ENCODE assay signal across 1 cellular context in the genomic region with DNA sequence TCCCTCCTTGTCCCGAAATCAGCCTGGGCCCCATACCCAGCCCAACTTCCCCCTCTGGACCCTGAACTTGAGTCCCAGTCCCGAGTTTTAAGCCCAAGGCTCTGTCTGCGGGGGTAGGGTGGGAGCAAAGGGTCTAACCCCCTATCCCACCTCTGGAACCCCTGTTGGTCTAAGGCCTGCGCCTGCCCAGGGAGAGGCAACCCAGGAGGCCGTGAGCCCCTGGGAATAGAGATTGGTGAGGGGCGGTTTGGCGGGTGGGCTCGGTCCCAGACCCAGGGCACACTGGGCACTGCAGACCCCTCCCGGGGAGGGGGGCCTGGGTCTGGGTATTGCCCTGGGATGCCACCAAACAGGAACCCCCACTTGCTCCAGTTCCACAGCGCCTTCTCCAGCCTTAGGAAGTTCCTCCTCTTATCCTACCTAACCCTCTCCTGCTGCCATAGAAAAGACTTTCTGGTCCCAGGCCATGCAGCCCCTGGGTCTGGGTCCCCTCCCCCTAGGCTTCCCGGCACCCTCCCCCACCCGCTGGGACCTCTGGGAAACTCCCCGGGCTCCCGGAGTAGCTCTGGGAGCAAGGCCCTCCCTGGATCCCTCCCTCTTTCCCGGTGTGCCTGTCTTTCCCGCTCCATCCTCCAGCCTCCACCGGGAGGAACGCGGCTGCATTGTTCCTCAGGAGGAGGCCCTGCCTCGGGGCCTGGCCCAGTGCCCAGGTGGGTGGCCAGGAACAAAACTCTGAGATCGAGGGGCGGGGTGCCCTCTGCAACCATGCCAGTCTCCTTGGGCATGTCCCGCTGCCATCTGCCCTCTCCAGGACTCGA.
TF ChIP-seq lines count a peak whose summit lies in the region.

No MANE protein-coding gene starts in this region.

TF ChIP-seq in A549, 52 proteins besides CTCF, POLR2A, EP300 and RAD21 (continued from another document):
- TF ChIP-seq BHLHE40 (IDR thresholded peaks at IDR 0.05; ENCODE audit: low read depth, low read length): no peak
- no peak for TF ChIP-seq CHD4 (IDR thresholded peaks at IDR 0.05; ENCODE audit: borderline replicate concordance)
- no peak for TF ChIP-seq REST (IDR thresholded peaks at IDR 0.05)
- no peak for TF ChIP-seq RCOR1 (IDR thresholded peaks at IDR 0.05; ENCODE audit: low read depth, low read length)
- no peak for TF ChIP-seq MYC (IDR thresholded peaks at IDR 0.05; ENCODE audit: borderline replicate concordance, low read length)
- peak; percentile 43; the same call in 1 of the 2 replicates for TF ChIP-seq FOSB (CRISPR knock-in tag; IDR thresholded peaks at IDR 0.05)
- TF ChIP-seq FOSL2 (IDR thresholded peaks at IDR 0.05): no peak
- TF ChIP-seq FOSL2 (CRISPR knock-in tag; IDR thresholded peaks at IDR 0.05): no peak
- no peak for TF ChIP-seq HOXB13 (CRISPR knock-in tag; IDR thresholded peaks at IDR 0.05; ENCODE audit: low read depth)
- no peak for TF ChIP-seq HOXB5 (CRISPR knock-in tag; IDR thresholded peaks at IDR 0.05)
- no peak for TF ChIP-seq RFX5 (IDR thresholded peaks at IDR 0.05)
- TF ChIP-seq, protein P1, sequence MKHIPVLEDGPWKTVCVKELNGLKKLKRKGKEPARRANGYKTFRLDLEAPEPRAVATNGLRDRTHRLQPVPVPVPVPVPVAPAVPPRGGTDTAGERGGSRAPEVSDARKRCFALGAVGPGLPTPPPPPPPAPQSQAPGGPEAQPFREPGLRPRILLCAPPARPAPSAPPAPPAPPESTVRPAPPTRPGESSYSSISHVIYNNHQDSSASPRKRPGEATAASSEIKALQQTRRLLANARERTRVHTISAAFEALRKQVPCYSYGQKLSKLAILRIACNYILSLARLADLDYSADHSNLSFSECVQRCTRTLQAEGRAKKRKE (CRISPR knock-in tag; IDR thresholded peaks at IDR 0.05; ENCODE audit: low read depth): 0 out of 2 replicates have a peak, but pooled peaks have one; percentile 17
- no peak for TF ChIP-seq HMGXB4 (CRISPR knock-in tag; IDR thresholded peaks at IDR 0.05; ENCODE audit: borderline replicate concordance)
- TF ChIP-seq, protein P2, sequence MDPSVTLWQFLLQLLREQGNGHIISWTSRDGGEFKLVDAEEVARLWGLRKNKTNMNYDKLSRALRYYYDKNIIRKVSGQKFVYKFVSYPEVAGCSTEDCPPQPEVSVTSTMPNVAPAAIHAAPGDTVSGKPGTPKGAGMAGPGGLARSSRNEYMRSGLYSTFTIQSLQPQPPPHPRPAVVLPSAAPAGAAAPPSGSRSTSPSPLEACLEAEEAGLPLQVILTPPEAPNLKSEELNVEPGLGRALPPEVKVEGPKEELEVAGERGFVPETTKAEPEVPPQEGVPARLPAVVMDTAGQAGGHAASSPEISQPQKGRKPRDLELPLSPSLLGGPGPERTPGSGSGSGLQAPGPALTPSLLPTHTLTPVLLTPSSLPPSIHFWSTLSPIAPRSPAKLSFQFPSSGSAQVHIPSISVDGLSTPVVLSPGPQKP (IDR thresholded peaks at IDR 0.05; ENCODE audit: low read depth, low read length): no peak
- TF ChIP-seq SREBF2 (IDR thresholded peaks at IDR 0.05): no peak
- no peak for TF ChIP-seq NR3C1 (IDR thresholded peaks at IDR 0.05)
- TF ChIP-seq EHF (CRISPR knock-in tag; IDR thresholded peaks at IDR 0.05): no peak
- peak; percentile 9; the same call in 1 of the 2 replicates for TF ChIP-seq MAX (IDR thresholded peaks at IDR 0.05)
TF ChIP-seq in A549: peak in this region for 7.
